Comparison of ENCODE assay signal across 25 cellular contexts in the genomic region with DNA sequence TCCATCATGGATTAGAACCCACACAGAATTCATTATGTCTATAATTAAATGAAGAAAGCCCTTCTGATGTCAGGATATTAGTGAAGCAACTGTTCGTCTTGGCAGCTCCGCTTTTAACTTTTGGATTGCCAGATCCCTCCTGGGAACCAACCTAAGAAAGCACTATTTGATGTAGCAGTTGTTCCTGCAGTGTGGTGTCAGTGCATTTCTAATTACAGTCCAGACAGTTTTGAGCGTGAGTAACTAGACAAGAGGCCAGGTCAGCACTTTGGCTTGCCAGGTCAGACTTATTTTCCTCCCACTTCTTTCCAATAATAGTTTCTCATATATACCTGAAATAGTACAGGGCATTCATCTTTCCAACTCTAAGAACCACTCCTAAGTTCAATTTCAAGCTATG. TPM values are rescaled to one million over a fixed set of nuclear protein-coding genes. Genes with fewer than 3 reads are reported as not detected.
"Had no signal": no experiment of that assay in that cellular context is flagged by ENCODE, and none has a peak within 500 bp of the region (broad histone marks: within the 10 kb centered on the region; RNA-seq: fewer than 3 reads in every experiment).

No MANE protein-coding gene starts in this region.

- ATAC-seq: activated CD4-positive, alpha-beta T cell treated with anti-CD3 and anti-CD28 coated beads for 36 hours; activated CD8-positive, alpha-beta T cell treated with anti-CD3 and anti-CD28 coated beads for 36 hours; activated T-cell treated with anti-CD3 and anti-CD28 coated beads, Interleukin-2, amount 50 U/mL, for 72 hours; Panc1; Right ventricle myocardium inferior had no signal

- H3K9ac ChIP-seq: KMS-11 had no signal

- H3K4me3 Mint-ChIP-seq: activated CD4-positive, alpha-beta T cell treated with anti-CD3 and anti-CD28 coated beads for 36 hours; activated CD8-positive, alpha-beta T cell treated with anti-CD3 and anti-CD28 coated beads for 36 hours; activated naive CD4-positive, alpha-beta T cell treated with anti-CD3 and anti-CD28 coated beads, Interleukin-2, amount 50 U/mL, for 24 hours; activated T-cell treated with anti-CD3 and anti-CD28 coated beads, Interleukin-2, amount 50 U/mL, for 72 hours had no signal

- H3K4me2 ChIP-seq: KMS-11 had no signal

- H3K27ac Mint-ChIP-seq: activated CD4-positive, alpha-beta T cell treated with anti-CD3 and anti-CD28 coated beads for 36 hours; activated CD8-positive, alpha-beta T cell treated with anti-CD3 and anti-CD28 coated beads for 36 hours; activated naive CD4-positive, alpha-beta T cell treated with anti-CD3 and anti-CD28 coated beads, Interleukin-2, amount 50 U/mL, for 24 hours; activated T-cell treated with anti-CD3 and anti-CD28 coated beads, Interleukin-2, amount 50 U/mL, for 72 hours had no signal

- H3K36me3 Mint-ChIP-seq: activated naive CD4-positive, alpha-beta T cell treated with anti-CD3 and anti-CD28 coated beads, Interleukin-2, amount 50 U/mL, for 24 hours had no signal

- H3K4me1 Mint-ChIP-seq: activated CD4-positive, alpha-beta T cell treated with anti-CD3 and anti-CD28 coated beads for 36 hours; activated naive CD4-positive, alpha-beta T cell treated with anti-CD3 and anti-CD28 coated beads, Interleukin-2, amount 50 U/mL, for 24 hours had no signal

- H3K27ac ChIP-seq: KMS-11, SK-N-MC, VCaP had no signal

- H3K27me3 Mint-ChIP-seq: activated CD4-positive, alpha-beta T cell treated with anti-CD3 and anti-CD28 coated beads for 36 hours; activated CD8-positive, alpha-beta T cell treated with anti-CD3 and anti-CD28 coated beads for 36 hours; activated naive CD4-positive, alpha-beta T cell treated with anti-CD3 and anti-CD28 coated beads, Interleukin-2, amount 50 U/mL, for 24 hours had no signal

- DNase-seq: activated CD4-positive, alpha-beta T cell treated with anti-CD3 and anti-CD28 coated beads for 36 hours; activated CD4-positive, CD25-positive, alpha-beta regulatory T cell; activated CD8-positive, alpha-beta memory T cell treated with anti-CD3 and anti-CD28 coated beads, Interleukin-2, amount 50 U/mL, for 4 hours; activated CD8-positive, alpha-beta T cell treated with anti-CD3 and anti-CD28 coated beads for 36 hours; activated T-cell treated with anti-CD3 and anti-CD28 coated beads, Interleukin-2, amount 50 U/mL, for 72 hours; aorta; cerebellar nuclear complex; NCI-H1092 treated with DMSO at 0.1 percent for 48 hours; NCI-H1417 treated with DMSO at 0.1 percent for 48 hours; NCI-H1694; NCI-H2029; NCI-H345; NCI-H748 treated with DMSO at 0.1 percent for 48 hours; NK-92 treated with Interleukin-12 subunit alpha and Interleukin-12 subunit beta, amount 100 ng/mL, for 24 hours; OCI-M1; RPMI8226; T-helper 1 cell had no signal

RNA-seq across cellular contexts. Expression of a gene that starts 13.8 kb away (rescaled TPM):
- total RNA-seq: activated CD8-positive, alpha-beta T cell treated with anti-CD3 and anti-CD28 coated beads for 36 hours; activated T-cell treated with anti-CD3 and anti-CD28 coated beads, Interleukin-2, amount 50 U/mL, for 72 hours; MCF 10A; T-helper 2 cell treated with Interferon-gamma antibody and Interleukin-4, amounts not matched to agents 100 ng/mL and 5 ng/mL, for 36 hours had no signal
- polyA plus RNA-seq: aorta had no signal
